Comparison of ENCODE assay signal across 1 cellular context in the genomic region with DNA sequence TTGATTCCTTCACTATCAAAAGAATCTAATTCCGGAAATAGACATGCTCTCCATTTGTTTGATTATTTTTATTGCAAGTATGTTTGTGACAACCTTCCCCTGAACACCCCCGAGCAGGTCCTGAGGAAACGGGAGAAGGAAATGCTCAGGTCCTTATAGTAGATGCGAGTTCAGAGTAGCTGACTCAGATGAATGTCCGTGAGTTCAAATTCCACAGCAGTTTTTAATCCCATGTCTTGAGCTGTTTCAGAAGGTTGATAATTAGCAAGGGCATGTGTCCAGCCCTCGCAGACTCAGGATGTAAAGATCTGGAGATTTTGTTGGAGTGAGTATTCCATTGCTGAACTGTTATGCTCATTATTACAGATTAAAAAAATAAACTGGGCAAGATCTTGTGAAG.
A peak's percentile ranks its signal among the peaks of the same experiment; 100 is the strongest.
TF ChIP-seq lines count a peak whose summit lies in the region.

No MANE protein-coding gene starts in this region.

TF ChIP-seq in IMR-90, 13 proteins besides CTCF, POLR2A, EP300 and RAD21:
- TF ChIP-seq, protein P1, sequence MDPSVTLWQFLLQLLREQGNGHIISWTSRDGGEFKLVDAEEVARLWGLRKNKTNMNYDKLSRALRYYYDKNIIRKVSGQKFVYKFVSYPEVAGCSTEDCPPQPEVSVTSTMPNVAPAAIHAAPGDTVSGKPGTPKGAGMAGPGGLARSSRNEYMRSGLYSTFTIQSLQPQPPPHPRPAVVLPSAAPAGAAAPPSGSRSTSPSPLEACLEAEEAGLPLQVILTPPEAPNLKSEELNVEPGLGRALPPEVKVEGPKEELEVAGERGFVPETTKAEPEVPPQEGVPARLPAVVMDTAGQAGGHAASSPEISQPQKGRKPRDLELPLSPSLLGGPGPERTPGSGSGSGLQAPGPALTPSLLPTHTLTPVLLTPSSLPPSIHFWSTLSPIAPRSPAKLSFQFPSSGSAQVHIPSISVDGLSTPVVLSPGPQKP (IDR thresholded peaks at IDR 0.05; ENCODE audit: borderline replicate concordance, low read depth, low read length): no peak
- TF ChIP-seq MAFK (IDR thresholded peaks at IDR 0.05; ENCODE audit: low read depth, low read length) (peak; percentile 46; the same call in 1 of the 2 replicates), FOS (IDR thresholded peaks at IDR 0.05; ENCODE audit: low read depth, low read length) (no peak), CHD1 (IDR thresholded peaks at IDR 0.05; ENCODE audit: low read depth, low read length) (no peak)
